Comparison of ENCODE assay signal across 13 cellular contexts in the genomic region with DNA sequence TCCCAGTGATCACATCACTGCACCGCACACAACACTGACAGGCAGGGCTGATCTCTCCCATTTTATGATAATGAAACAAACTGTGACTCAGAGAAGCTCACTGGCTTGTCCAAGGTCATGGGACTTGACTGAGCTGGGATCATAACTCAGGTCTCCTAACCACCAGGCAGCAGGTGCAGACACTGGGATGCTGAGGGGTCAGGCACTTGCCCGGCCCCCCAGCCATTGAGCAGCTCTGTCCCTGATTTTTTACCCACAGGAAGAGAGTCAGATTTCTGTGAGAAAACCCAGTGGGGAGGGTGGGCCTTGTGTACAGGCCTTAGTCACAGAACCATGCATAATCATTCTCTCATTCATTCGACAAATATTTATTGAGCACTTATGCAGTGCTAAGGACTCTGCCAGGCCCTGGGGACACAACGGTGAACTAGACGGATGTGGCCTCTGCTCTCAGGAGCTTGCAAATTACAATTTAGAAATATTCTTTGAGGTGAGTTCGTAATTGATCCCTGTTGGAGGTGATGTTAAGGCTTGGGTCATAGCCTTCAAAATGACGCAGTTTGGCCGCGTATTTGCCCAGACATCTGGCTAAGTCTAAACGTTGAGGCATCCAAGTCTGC. TPM values are rescaled to one million over a fixed set of nuclear protein-coding genes. Genes with fewer than 3 reads are reported as not detected.
DNase-seq lines count a peak whose midpoint lies in the region; ATAC-seq and TF ChIP-seq lines count a peak whose summit lies in the region.
"Had no signal": no experiment of that assay in that cellular context is flagged by ENCODE, and none has a peak within 500 bp of the region (broad histone marks: within the 10 kb centered on the region; RNA-seq: fewer than 3 reads in every experiment).

No MANE protein-coding gene starts in this region.

- H4K20me1 ChIP-seq in hepatocyte (ENCODE audit: insufficient read depth, poor library complexity, severe bottlenecking) = no peaks in the 10 kb centered on the region

- intact Hi-C loops in activated CD8-positive, alpha-beta T cell treated with anti-CD3 and anti-CD28 coated beads for 36 hours (cut with micrococcal nuclease) = no loop called here
- intact Hi-C loops in Panc1 (cut with micrococcal nuclease; ENCODE audit: unreplicated experiment) = no loop called here
- intact Hi-C loops in posterior vena cava (cut with DNase I) = no loop called here

- no peaks in the 10 kb centered on the region for H3K79me2 ChIP-seq in hepatocyte

- no peak for DNase-seq in activated CD8-positive, alpha-beta T cell treated with anti-CD3 and anti-CD28 coated beads, Interleukin-2, amount 10 ng/mL, durations not matched to agents 7 days and 5 days
- no peak for DNase-seq in activated CD8-positive, alpha-beta T cell treated with anti-CD3 and anti-CD28 coated beads for 36 hours
- DNase-seq in Panc1 (ENCODE audit: low read depth, low spot score) (peak; percentile 81), hepatocyte (ENCODE audit: low spot score) (peak; percentile 48), NCI-H524 (lab: John Stamatoyannopoulos, UW) (no peak), posterior vena cava (ENCODE audit: low spot score) (no peak)
- DNase-seq: DMS153, left cardiac atrium had no signal

- TF ChIP-seq CTCF in activated CD8-positive, alpha-beta T cell treated with anti-CD3 and anti-CD28 coated beads for 36 hours (IDR thresholded peaks at IDR 0.05) = no peak
- TF ChIP-seq CTCF in Panc1 (IDR thresholded peaks at IDR 0.05) = no peak
- no peak for TF ChIP-seq CTCF in hepatocyte (IDR thresholded peaks at IDR 0.05; ENCODE audit: poor library complexity)

- BruUV-seq in Panc1 (replicated peaks; lab: Mats Ljungman, UMichigan) = no TSS peak

- H3K27me3 Mint-ChIP-seq in activated CD8-positive, alpha-beta T cell treated with anti-CD3 and anti-CD28 coated beads, Interleukin-2, amount 10 ng/mL, durations not matched to agents 7 days and 5 days (ENCODE audit: low read depth) = no peaks in the 10 kb centered on the region
- peaks cover 1% of the 10 kb centered on the region for H3K27me3 Mint-ChIP-seq in activated CD8-positive, alpha-beta T cell treated with anti-CD3 and anti-CD28 coated beads for 36 hours
- H3K27me3 Mint-ChIP-seq: activated naive CD8-positive, alpha-beta T cell had no signal

- POLR2A ChIA-PET in activated CD8-positive, alpha-beta T cell treated with anti-CD3 and anti-CD28 coated beads, Interleukin-2, amount 10 ng/mL, durations not matched to agents 7 days and 5 days (lab: Charles Lee) = interaction anchor here (0.9 to 1.0 kb wide), 2 partner anchors 15 to 44 kb away, joined by 3 read pairs; no protein-coding TSS in a partner anchor
- POLR2A ChIA-PET in activated CD8-positive, alpha-beta T cell treated with anti-CD3 and anti-CD28 coated beads for 36 hours (lab: Charles Lee) = no interaction called here
- POLR2A ChIA-PET in Panc1 (lab: Charles Lee) = no interaction called here

- H3K36me3 Mint-ChIP-seq in activated CD8-positive, alpha-beta T cell treated with anti-CD3 and anti-CD28 coated beads, Interleukin-2, amount 10 ng/mL, durations not matched to agents 7 days and 5 days (ENCODE audit: low read depth) = peaks cover 11% of the 10 kb centered on the region
- H3K36me3 Mint-ChIP-seq in activated CD8-positive, alpha-beta T cell treated with anti-CD3 and anti-CD28 coated beads for 36 hours (ENCODE audit: low read depth) = no peaks in the 10 kb centered on the region

- no peaks in the 10 kb centered on the region for H3K9me3 ChIP-seq in Panc1 (ENCODE audit: control insufficient read depth, insufficient read depth, low read depth, low read length)
- no peaks in the 10 kb centered on the region for H3K9me3 ChIP-seq in hepatocyte (ENCODE audit: low read depth)
- H3K9me3 ChIP-seq in stomach smooth muscle (ENCODE audit: control insufficient read depth in 2 of 2, low read length in 2 of 2) = no peaks in the 10 kb centered on the region
- H3K9me3 ChIP-seq: vagina had no signal

- ATAC-seq in activated CD8-positive, alpha-beta T cell treated with anti-CD3 and anti-CD28 coated beads, Interleukin-2, amount 10 ng/mL, durations not matched to agents 7 days and 5 days = no peak
- no peak for ATAC-seq in activated CD8-positive, alpha-beta T cell treated with anti-CD3 and anti-CD28 coated beads for 36 hours
- ATAC-seq in Panc1 = 0 out of 2 replicates have a peak, but pooled peaks have one; percentile 65
- ATAC-seq in HG02642 (IDR thresholded peaks at IDR 0.05; ENCODE audit: poor library complexity, unreplicated experiment) = no peak

- H2AFZ ChIP-seq in hepatocyte = no peak overlapping the region

- peaks cover 5% of the 10 kb centered on the region for H3K9me3 Mint-ChIP-seq in activated CD8-positive, alpha-beta T cell treated with anti-CD3 and anti-CD28 coated beads, Interleukin-2, amount 10 ng/mL, durations not matched to agents 7 days and 5 days (ENCODE audit: insufficient read depth)
- no peaks in the 10 kb centered on the region for H3K9me3 Mint-ChIP-seq in activated CD8-positive, alpha-beta T cell treated with anti-CD3 and anti-CD28 coated beads for 36 hours
- H3K9me3 Mint-ChIP-seq: dendritic cell treated with granulocyte-macrophage colony-stimulating factor and Interleukin-4, amounts not matched to agents 40 ng/mL and 50 ng/mL, for 4 days had no signal

- H3K9ac ChIP-seq in stomach smooth muscle (ENCODE audit: low read length in 2 of 2) = no peak overlapping the region

- H3K4me2 ChIP-seq in hepatocyte = no peak overlapping the region

- CTCF ChIA-PET in activated CD8-positive, alpha-beta T cell treated with anti-CD3 and anti-CD28 coated beads, Interleukin-2, amount 10 ng/mL, durations not matched to agents 7 days and 5 days (lab: Charles Lee) = interaction anchor here (0.8 to 1.2 kb wide), 3 partner anchors 9 to 53 kb away, joined by 3 read pairs; no protein-coding TSS in a partner anchor
- CTCF ChIA-PET in activated CD8-positive, alpha-beta T cell treated with anti-CD3 and anti-CD28 coated beads for 36 hours (lab: Charles Lee) = interaction anchor here (0.8 to 2.9 kb wide), 4 partner anchors 12 to 90 kb away, joined by 3 to 10 read pairs (median 4); no protein-coding TSS in a partner anchor
- CTCF ChIA-PET in Panc1 (lab: Charles Lee) = no interaction called here

- H3K4me3 Mint-ChIP-seq in activated CD8-positive, alpha-beta T cell treated with anti-CD3 and anti-CD28 coated beads, Interleukin-2, amount 10 ng/mL, durations not matched to agents 7 days and 5 days = no peak overlapping the region
- H3K4me3 Mint-ChIP-seq in activated CD8-positive, alpha-beta T cell treated with anti-CD3 and anti-CD28 coated beads for 36 hours = no peak overlapping the region
- H3K4me3 Mint-ChIP-seq: activated naive CD8-positive, alpha-beta T cell; dendritic cell treated with granulocyte-macrophage colony-stimulating factor and Interleukin-4, amounts not matched to agents 40 ng/mL and 50 ng/mL, for 4 days had no signal

- WGBS in hepatocyte (ENCODE audit: low lambda C conversion rate, missing lambda C conversion rate) = 83% methylated on average over 10 of the region's 10 CpGs

- no peaks in the 10 kb centered on the region for H3K4me1 ChIP-seq in Panc1 (ENCODE audit: control insufficient read depth, insufficient read depth, low read length)
- H3K4me1 ChIP-seq in hepatocyte (ENCODE audit: insufficient read depth) = peaks cover 20% of the 10 kb centered on the region
- peaks cover 33% of the 10 kb centered on the region for H3K4me1 ChIP-seq in stomach smooth muscle (ENCODE audit: control insufficient read depth, insufficient read depth, low read length)
- H3K4me1 ChIP-seq: vagina had no signal

- H3K9me2 ChIP-seq in hepatocyte (replicated peaks; ENCODE audit: insufficient read depth) = no peaks in the 10 kb centered on the region

- no peak overlapping the region for H3K4me3 ChIP-seq in Panc1 (ENCODE audit: low read depth in 2 of 2, low read length in 2 of 2)
- H3K4me3 ChIP-seq in hepatocyte = no peak overlapping the region
- H3K4me3 ChIP-seq in stomach smooth muscle (ENCODE audit: low read length in 2 of 2) = no peak overlapping the region
- H3K4me3 ChIP-seq: vagina had no signal

- H3K4me1 Mint-ChIP-seq in activated CD8-positive, alpha-beta T cell treated with anti-CD3 and anti-CD28 coated beads, Interleukin-2, amount 10 ng/mL, durations not matched to agents 7 days and 5 days (ENCODE audit: low read depth) = peaks cover 68% of the 10 kb centered on the region
- H3K4me1 Mint-ChIP-seq in activated CD8-positive, alpha-beta T cell treated with anti-CD3 and anti-CD28 coated beads for 36 hours (ENCODE audit: low read depth) = peaks cover 28% of the 10 kb centered on the region

- H3K27ac Mint-ChIP-seq in activated CD8-positive, alpha-beta T cell treated with anti-CD3 and anti-CD28 coated beads, Interleukin-2, amount 10 ng/mL, durations not matched to agents 7 days and 5 days = peak overlapping the region; percentile 61
- H3K27ac Mint-ChIP-seq in activated CD8-positive, alpha-beta T cell treated with anti-CD3 and anti-CD28 coated beads for 36 hours = no peak overlapping the region
- H3K27ac Mint-ChIP-seq: activated naive CD8-positive, alpha-beta T cell; dendritic cell treated with granulocyte-macrophage colony-stimulating factor and Interleukin-4, amounts not matched to agents 40 ng/mL and 50 ng/mL, for 4 days had no signal

- H3K27ac ChIP-seq in Panc1 (ENCODE audit: low read length) = no peak overlapping the region
- peak overlapping the region; percentile 59 for H3K27ac ChIP-seq in hepatocyte
- H3K27ac ChIP-seq in stomach smooth muscle (ENCODE audit: low read length) = peak overlapping the region; percentile 11
- H3K27ac ChIP-seq: vagina had no signal

- in situ Hi-C loops in Panc1 (cut with HindIII; ENCODE audit: low pct_unique_long_range_greater_than_20kb, low sequenced_read_pairs) = no loop called here

- H3K27me3 ChIP-seq in Panc1 (ENCODE audit: control insufficient read depth, insufficient read depth, low read length) (no peaks in the 10 kb centered on the region), hepatocyte (no peaks in the 10 kb centered on the region), stomach smooth muscle (ENCODE audit: control insufficient read depth in 1 of 2, insufficient read depth in 2 of 2, low read length in 2 of 2) (no peaks in the 10 kb centered on the region)
- H3K27me3 ChIP-seq: vagina had no signal

- H3K36me3 ChIP-seq in Panc1 (ENCODE audit: control insufficient read depth, insufficient read depth, low read length) (no peaks in the 10 kb centered on the region), hepatocyte (replicated peaks; ENCODE audit: insufficient read depth, low read depth) (no peaks in the 10 kb centered on the region), stomach smooth muscle (ENCODE audit: control insufficient read depth in 2 of 2, insufficient read depth in 2 of 2, low read length in 2 of 2) (peaks cover 59 to 79% of the 10 kb centered on the region in 2 donors)

RNA-seq across cellular contexts. Expression of a gene that starts 54.5 kb away (rescaled TPM):
- total RNA-seq in activated CD8-positive, alpha-beta T cell treated with anti-CD3 and anti-CD28 coated beads, Interleukin-2, amount 10 ng/mL, durations not matched to agents 7 days and 5 days = 10 to 100 TPM; 90.1 to 90.9 TPM
- 10 to 100 TPM; 34.3 to 36.5 TPM for total RNA-seq in activated CD8-positive, alpha-beta T cell treated with anti-CD3 and anti-CD28 coated beads for 36 hours
- total RNA-seq in Panc1 (2021; ENCODE audit: unreplicated experiment) (22.2 TPM), hepatocyte (74.2 and 79.4 TPM in 2 replicates), posterior vena cava (10 to 100 TPM; 85.0 to 91.6 TPM)
- 5.0 TPM for polyA plus RNA-seq in Panc1 (2012; ENCODE audit: insufficient read length)
- 31.5 and 41.7 TPM in 2 replicates for polyA plus RNA-seq in hepatocyte

Comparison
In these comparisons a context has a peak if more than half of its experiments do, and no peak if none do; other contexts are left out.
1. DNase-seq: peak in Panc1 (single experiment) and hepatocyte (single experiment); none in activated CD8-positive, alpha-beta T cell treated with anti-CD3 and anti-CD28 coated beads, Interleukin-2, amount 10 ng/mL, durations not matched to agents 7 days and 5 days (single experiment), activated CD8-positive, alpha-beta T cell treated with anti-CD3 and anti-CD28 coated beads for 36 hours (single experiment), NCI-H524 (0 of 2) and posterior vena cava (single experiment).